In genomic region chr22:38192475-38192863, GRCh38 we compare ENCODE assay signal across 19 cellular contexts. TPM values are rescaled to one million over a fixed set of nuclear protein-coding genes. Genes with fewer than 3 reads are reported as not detected.
A peak's percentile ranks its signal among the peaks of the same experiment; 100 is the strongest.
DNase-seq lines count a peak whose midpoint lies in the region; ATAC-seq, FAIRE-seq and TF ChIP-seq lines count a peak whose summit lies in the region.
"Had no signal": no experiment of that assay in that cellular context is flagged by ENCODE, and none has a peak within 500 bp of the region (broad histone marks: within the 10 kb centered on the region; RNA-seq: fewer than 3 reads in every experiment).

No MANE protein-coding gene starts in this region.

- no peaks in the 10 kb centered on the region for H3K36me3 Mint-ChIP-seq in H9 (ENCODE audit: insufficient read depth in 1 of 3, low read depth in 3 of 3)
- no peaks in the 10 kb centered on the region for H3K36me3 Mint-ChIP-seq in astrocyte (ENCODE audit: low read depth, unreplicated experiment)
- H3K36me3 Mint-ChIP-seq: CD4-positive, CD25-positive, alpha-beta regulatory T cell had no signal

- H2BK5ac ChIP-seq in H9 (ENCODE audit: insufficient read length, low read length): no peak overlapping the region

- H3K9me3 Mint-ChIP-seq in H9 (peaks cover 5 to 12% of the 10 kb centered on the region in 2 experiments), astrocyte (ENCODE audit: unreplicated experiment) (no peaks in the 10 kb centered on the region)

- H3K4me3 Mint-ChIP-seq in H9: no peak overlapping the region
- H3K4me3 Mint-ChIP-seq in astrocyte (ENCODE audit: unreplicated experiment): peak overlapping the region; percentile 31
- H3K4me3 Mint-ChIP-seq: CD4-positive, CD25-positive, alpha-beta regulatory T cell had no signal

- no peak overlapping the region for H2BK12ac ChIP-seq in H9 (ENCODE audit: insufficient read length, low read depth, low read length)

- H3K4me1 ChIP-seq in H9 (ENCODE audit: insufficient read depth, low read length) (no peaks in the 10 kb centered on the region), astrocyte (ENCODE audit: insufficient read depth, low read length) (peaks cover 5% of the 10 kb centered on the region), right lobe of liver (peaks cover 0 to 56% (median 23%) of the 10 kb centered on the region in 4 donors), skeletal muscle tissue (ENCODE audit: control insufficient read depth in 3 of 3, insufficient read depth in 3 of 3, low read length in 3 of 3) (peaks cover 10 to 28% (median 19%) of the 10 kb centered on the region in 3 donors)

- peak overlapping the region in 1 of 3 experiments; percentile 8; a peak in 1 of 7 replicates for H3K27ac Mint-ChIP-seq in H9
- no peak overlapping the region for H3K27ac Mint-ChIP-seq in astrocyte (ENCODE audit: unreplicated experiment)

- FAIRE-seq in astrocyte (lab: Jason Lieb, UNC): no peak
- FAIRE-seq: HTR-8/SVneo, K562 had no signal

- H4K20me1 ChIP-seq in H9 (ENCODE audit: control insufficient read depth, insufficient read depth, insufficient read length) (no peaks in the 10 kb centered on the region), astrocyte (ENCODE audit: insufficient read depth, low read length) (no peaks in the 10 kb centered on the region)

- H2AFZ ChIP-seq in H9 (ENCODE audit: low read length): no peak overlapping the region
- H2AFZ ChIP-seq in astrocyte (ENCODE audit: low read depth, low read length): no peak overlapping the region
- H2AFZ ChIP-seq: PC-9 had no signal

- no peak overlapping the region for H2AK5ac ChIP-seq in H9 (ENCODE audit: insufficient read length, low read length)

- H3K4me2 ChIP-seq in H9 (ENCODE audit: insufficient read depth, insufficient read length, low read length): no peak overlapping the region
- no peak overlapping the region for H3K4me2 ChIP-seq in astrocyte (ENCODE audit: low read length)

- H3T11ph ChIP-seq in H9 (ENCODE audit: low read length): no peak overlapping the region

- H3K4me1 Mint-ChIP-seq in H9 (peaks cover 6 to 8% of the 10 kb centered on the region in 2 experiments; a peak in 3 of 4 replicates), astrocyte (ENCODE audit: low read depth, unreplicated experiment) (peaks cover 4% of the 10 kb centered on the region)

- H3K79me1 ChIP-seq in H9 (ENCODE audit: insufficient read depth, low read depth, low read length, poor library complexity, severe bottlenecking): no peaks in the 10 kb centered on the region

- no peak overlapping the region for H4K8ac ChIP-seq in H9 (replicated peaks; ENCODE audit: insufficient read length, low read depth, low read length)

- H3K14ac ChIP-seq in H9 (ENCODE audit: insufficient read depth, low read length): 0 out of 2 replicates have a peak overlapping the region, but pooled peaks have one; percentile 12

- H3K36me3 ChIP-seq in astrocyte (ENCODE audit: insufficient read depth, low read length) (no peaks in the 10 kb centered on the region), right lobe of liver (no peaks in the 10 kb centered on the region), skeletal muscle tissue (ENCODE audit: control insufficient read depth in 3 of 3, insufficient read depth in 3 of 3, low read length in 3 of 3) (no peaks in the 10 kb centered on the region)
- H3K36me3 ChIP-seq: SJSA1 had no signal

- H3K79me2 ChIP-seq in H9 (ENCODE audit: insufficient read depth, low read length) (0 out of 2 replicates have a peak, but pooled peaks cover 2% of the 10 kb centered on the region), astrocyte (ENCODE audit: insufficient read depth, low read length) (no peaks in the 10 kb centered on the region)

- no peak overlapping the region for H2BK15ac ChIP-seq in H9 (ENCODE audit: low read depth, low read length)

- no peak overlapping the region for H3K56ac ChIP-seq in H9 (ENCODE audit: insufficient read length, low read depth, low read length)

- H3K9me3 ChIP-seq in H9 (ENCODE audit: control insufficient read depth, low read depth, low read length) (no peaks in the 10 kb centered on the region), astrocyte (ENCODE audit: insufficient read depth, low read depth, low read length) (no peaks in the 10 kb centered on the region), right lobe of liver (no peaks in the 10 kb centered on the region), skeletal muscle tissue (ENCODE audit: control insufficient read depth in 3 of 3, low read length in 3 of 3) (no peaks in the 10 kb centered on the region)
- H3K9me3 ChIP-seq: SJSA1 had no signal

- H3K4ac ChIP-seq in H9 (ENCODE audit: low read depth, low read length): no peak overlapping the region; the same call in 1 of the 2 replicates

- DNase-seq in H9 (no peak), astrocyte (ENCODE audit: low read depth) (no peak), right lobe of liver (no peak), pons (ENCODE audit: low spot score) (no peak)
- DNase-seq in effector CD8-positive, alpha-beta T cell (lab: John Stamatoyannopoulos, UW): no peak
- DNase-seq: ACHN; CD4-positive, CD25-positive, alpha-beta regulatory T cell; DMS79; H7; MV-4-11; NCI-H1417; NCI-H1930; PC-9 had no signal

- H3K27ac ChIP-seq in H9 (ENCODE audit: insufficient read length, low read depth, low read length): no peak overlapping the region
- no peak overlapping the region for H3K27ac ChIP-seq in astrocyte (ENCODE audit: low read depth, low read length)
- H3K27ac ChIP-seq in right lobe of liver: peak overlapping the region in 2 of 3 donors; percentile 17 to 72
- H3K27ac ChIP-seq in skeletal muscle tissue (ENCODE audit: low read depth, low read length): peak overlapping the region; percentile 0
- H3K27ac ChIP-seq: HL-60, PC-9, SJSA1 had no signal

- no peak overlapping the region for H2BK120ac ChIP-seq in H9 (ENCODE audit: low read depth, low read length, poor library complexity, severe bottlenecking)

- intact Hi-C loops in right lobe of liver (cut with DNase I): no loop called here

- TF ChIP-seq CTCF in H9 (conservative IDR thresholded peaks at IDR 0.05): no peak
- TF ChIP-seq CTCF in astrocyte (IDR thresholded peaks at IDR 0.05; ENCODE audit: insufficient read depth, low read depth, low read length): no peak
- no peak for TF ChIP-seq CTCF in right lobe of liver (IDR thresholded peaks at IDR 0.05)

- TF ChIP-seq POLR2A in right lobe of liver (IDR thresholded peaks at IDR 0.05): no peak

- H4K91ac ChIP-seq in H9 (ENCODE audit: insufficient read length, low read depth, low read length): no peak overlapping the region

- no peak overlapping the region for H4K5ac ChIP-seq in H9 (ENCODE audit: insufficient read length, low read depth, low read length)

- no peaks in the 10 kb centered on the region for H3K23me2 ChIP-seq in H9 (ENCODE audit: insufficient read length, low read depth, low read length, poor library complexity, severe bottlenecking)

- peaks cover 42% of the 10 kb centered on the region for H3K27me3 Mint-ChIP-seq in H9 (ENCODE audit: low read depth)
- H3K27me3 Mint-ChIP-seq in astrocyte (ENCODE audit: low read depth, unreplicated experiment): peaks cover 6% of the 10 kb centered on the region

- H3K18ac ChIP-seq in H9 (ENCODE audit: insufficient read length, low read depth, low read length): no peak overlapping the region

- H3K9ac ChIP-seq in H9 (ENCODE audit: extremely low read depth, insufficient read length, low read length) (no peak overlapping the region), astrocyte (ENCODE audit: low read length) (no peak overlapping the region), skeletal muscle tissue (ENCODE audit: low read depth in 1 of 3, low read length in 3 of 3) (peak overlapping the region in 2 of 3 donors; percentile 1 to 33)

- no CpG with 5 or more reads among the region's 3 CpGs for WGBS in H9 (ENCODE audit: extremely low coverage, insufficient read length, low lambda C conversion rate)
- 20% methylated on average over 3 of the region's 3 CpGs for WGBS in right lobe of liver (ENCODE audit: insufficient coverage, low coverage, low lambda C conversion rate, missing lambda C conversion rate)

- H2BK20ac ChIP-seq in H9 (ENCODE audit: low read depth, low read length, poor library complexity, severe bottlenecking): no peak overlapping the region

- ATAC-seq in right lobe of liver (peak in 2 of 4 donors; percentile 20 to 33), HG02852 (IDR thresholded peaks at IDR 0.05; ENCODE audit: unreplicated experiment) (no peak)
- ATAC-seq: K562 had no signal

- no peak overlapping the region for H3K4me3 ChIP-seq in astrocyte (ENCODE audit: insufficient read depth, low read depth, low read length)
- H3K4me3 ChIP-seq in right lobe of liver: no peak overlapping the region
- no peak overlapping the region for H3K4me3 ChIP-seq in skeletal muscle tissue (ENCODE audit: low read length in 3 of 3)
- H3K4me3 ChIP-seq: K562, PC-9, SJSA1 had no signal

- no peak overlapping the region for H3K23ac ChIP-seq in H9 (ENCODE audit: insufficient read length, low read depth, low read length)

- H3K27me3 ChIP-seq in H9 (ENCODE audit: insufficient read depth, low read length) (no peaks in the 10 kb centered on the region; the same call in 1 of the 2 replicates), astrocyte (ENCODE audit: insufficient read depth, low read length) (no peaks in the 10 kb centered on the region), right lobe of liver (no peaks in the 10 kb centered on the region), skeletal muscle tissue (ENCODE audit: control insufficient read depth in 3 of 3, insufficient read depth in 3 of 3, low read length in 3 of 3) (no peaks in the 10 kb centered on the region)
- H3K27me3 ChIP-seq: SJSA1 had no signal

RNA-seq across cellular contexts. Expression of gene MAFF, which starts 9.3 kb away (rescaled TPM):
- 5.8 and 6.7 TPM in 2 replicates for total RNA-seq in H9 (2021)
- 12.0 and 18.2 TPM in 2 replicates for total RNA-seq in astrocyte
- 10 to 100 TPM in 3 of 6 experiments, 1 to 10 TPM in 3; 2.6 to 30.6 (median 11.0) TPM for total RNA-seq in right lobe of liver
- 4.2 TPM for total RNA-seq in skeletal muscle tissue

RNA-seq across cellular contexts. Expression of gene PLA2G6, which starts 10.8 kb away (rescaled TPM):
- total RNA-seq in H9 (2021) (22.1 and 24.1 TPM in 2 replicates), astrocyte (9.7 and 10.0 TPM in 2 replicates), right lobe of liver (10 to 100 TPM in 5 of 6 experiments, 1 to 10 TPM in 1; 8.1 to 32.9 (median 19.8) TPM), skeletal muscle tissue (14.1 TPM)

Comparison
In these comparisons a context has a peak if more than half of its experiments do, and no peak if none do; other contexts are left out.
1. H3K27ac ChIP-seq: peak in right lobe of liver (2 of 3) and skeletal muscle tissue (single experiment); none in H9 (single experiment) and astrocyte (single experiment).
2. H3K9ac ChIP-seq: peak in skeletal muscle tissue (2 of 3); none in H9 (single experiment) and astrocyte (single experiment).